26 cellular contexts compared by ENCODE assay signal in genomic region chr11:80846442-80846841, GRCh38.
"Had no signal": no experiment of that assay in that cellular context is flagged by ENCODE, and none has a peak within 500 bp of the region (broad histone marks: within the 10 kb centered on the region; RNA-seq: fewer than 3 reads in every experiment).

No MANE protein-coding gene starts in this region.

- H3K9me3 ChIP-seq: breast epithelium, left ventricle myocardium inferior, right atrium auricular region, testis, transverse colon had no signal

- DNase-seq: activated CD4-positive, alpha-beta memory T cell treated with anti-CD3 and anti-CD28 coated beads for 36 hours; activated CD4-positive, alpha-beta T cell treated with anti-CD3 and anti-CD28 coated beads, Interleukin-2, amount 10 ng/mL, durations not matched to agents 24 days and 14 days; activated CD4-positive, CD25-positive, alpha-beta regulatory T cell treated with anti-CD3 and anti-CD28 coated beads, Interleukin-2, amount 50 U/mL, for 72 hours; activated CD8-positive, alpha-beta memory T cell treated with anti-CD3 and anti-CD28 coated beads, Interleukin-2, amount 50 U/mL, for 48 hours; activated gamma-delta T cell; activated naive CD4-positive, alpha-beta T cell treated with anti-CD3 and anti-CD28 coated beads, Interleukin-2, amount 10 ng/mL, durations not matched to agents 7 days and 5 days; activated naive CD8-positive, alpha-beta T cell treated with anti-CD3 and anti-CD28 coated beads, Interleukin-2, amount 10 ng/mL, durations not matched to agents 7 days and 5 days; activated T-cell treated with anti-CD3 and anti-CD28 coated beads, Interleukin-2, amount 50 U/mL, for 24 hours; amniotic stem cell; central memory CD4-positive, alpha-beta T cell; endodermal cell; islet precursor cell; left ventricle myocardium inferior; naive thymus-derived CD4-positive, alpha-beta T cell; stimulated activated naive CD4-positive, alpha-beta T cell treated with Interleukin-2 at 50 U/mL for 16 hours; T-helper 17 cell; T1000; testis; transverse colon; WERI-Rb-1 had no signal

- H3K27me3 ChIP-seq: breast epithelium, right atrium auricular region, testis, transverse colon had no signal

- H3K4me1 ChIP-seq: breast epithelium, left ventricle myocardium inferior, right atrium auricular region, testis, transverse colon had no signal

- FAIRE-seq: astrocyte, urothelium cell line had no signal

- H3K27ac ChIP-seq: breast epithelium, epithelial cell of prostate, left ventricle myocardium inferior, right atrium auricular region, testis, transverse colon, WERI-Rb-1 had no signal

- ATAC-seq: naive thymus-derived CD4-positive, alpha-beta T cell; T-helper 17 cell had no signal

- H3K4me3 ChIP-seq: breast epithelium, left ventricle myocardium inferior, lung, right atrium auricular region, testis, transverse colon had no signal

- H3K36me3 ChIP-seq: breast epithelium, left ventricle myocardium inferior, right atrium auricular region, transverse colon, WERI-Rb-1 had no signal
